ENCODE assay signal across 9 cellular contexts in genomic region chr5:159341914-159342313, GRCh38. TPM values are rescaled to one million over a fixed set of nuclear protein-coding genes. Genes with fewer than 3 reads are reported as not detected.
DNase-seq lines count a peak whose midpoint lies in the region; ATAC-seq, FAIRE-seq and TF ChIP-seq lines count a peak whose summit lies in the region.
"Had no signal": no experiment of that assay in that cellular context is flagged by ENCODE, and none has a peak within 500 bp of the region (broad histone marks: within the 10 kb centered on the region; RNA-seq: fewer than 3 reads in every experiment).

No MANE protein-coding gene starts in this region.

- ATAC-seq in GM18505 (IDR thresholded peaks at IDR 0.05; ENCODE audit: unreplicated experiment), result no peak
- no peak for ATAC-seq in GM19463 (IDR thresholded peaks at IDR 0.05; ENCODE audit: unreplicated experiment)

- DNase-seq in AG20443 (ENCODE audit: low spot score), result peak; percentile 82
- DNase-seq in HS-5 (ENCODE audit: low read depth), result peak; percentile 24
- DNase-seq in T-helper 22 cell (ENCODE audit: low read depth), result peak; percentile 68
- DNase-seq in central memory CD4-positive, alpha-beta T cell, result peak; percentile 77
- peak; percentile 9 for DNase-seq in midbrain (lab: John Stamatoyannopoulos, UW)
- DNase-seq in frontal cortex (ENCODE audit: low spot score in 2 of 2), result no peak

- FAIRE-seq in frontal cortex (lab: Jason Lieb, UNC), result no peak

- no peak for TF ChIP-seq POLR2A in GM18505 (IDR thresholded peaks at IDR 0.05; ENCODE audit: borderline replicate concordance, extremely low read depth, insufficient read depth, insufficient read length)

RNA-seq across cellular contexts. Expression of gene IL12B, which starts 11.6 kb away (rescaled TPM):
- not detected for total RNA-seq in frontal cortex
- total RNA-seq: glomerular endothelial cell had no signal

Comparison
In these comparisons a context has a peak if more than half of its experiments do, and no peak if none do; other contexts are left out.
1. DNase-seq: peak in AG20443 (single experiment), HS-5 (single experiment), T-helper 22 cell (single experiment), central memory CD4-positive, alpha-beta T cell (single experiment) and midbrain (single experiment); none in frontal cortex (0 of 2).